Comparison of ENCODE assay signal across 19 cellular contexts in genomic region chr22:46640293-46640692, GRCh38.
"Had no signal": no experiment of that assay in that cellular context is flagged by ENCODE, and none has a peak within 500 bp of the region (broad histone marks: within the 10 kb centered on the region; RNA-seq: fewer than 3 reads in every experiment).

No MANE protein-coding gene starts in this region.

- H3K27ac Mint-ChIP-seq: activated CD4-positive, alpha-beta memory T cell treated with anti-CD3 and anti-CD28 coated beads for 36 hours; activated naive CD4-positive, alpha-beta T cell treated with anti-CD3 and anti-CD28 coated beads, Interleukin-2, amount 10 ng/mL, durations not matched to agents 7 days and 5 days; stimulated activated naive B cell treated with anti-CD40 and anti-IgM and Interleukin-4, amounts not matched to agents 10 μg/mL and 1 μg/mL and 100 μg/mL, for 72 hours; T-helper 17 cell; type B pancreatic cell had no signal

- H3K36me3 ChIP-seq: cardiac muscle cell, sigmoid colon, thoracic aorta had no signal

- H3K27me3 Mint-ChIP-seq: activated CD4-positive, alpha-beta memory T cell treated with anti-CD3 and anti-CD28 coated beads for 36 hours; activated naive CD4-positive, alpha-beta T cell treated with anti-CD3 and anti-CD28 coated beads, Interleukin-2, amount 10 ng/mL, durations not matched to agents 7 days and 5 days; stimulated activated naive B cell treated with anti-CD40 and anti-IgM and Interleukin-4, amounts not matched to agents 10 μg/mL and 1 μg/mL and 100 μg/mL, for 72 hours; T-helper 17 cell; type B pancreatic cell had no signal

- ATAC-seq: left lung; stimulated activated naive B cell treated with anti-CD40 and anti-IgM and Interleukin-4, amounts not matched to agents 10 μg/mL and 1 μg/mL and 100 μg/mL, for 72 hours; T-helper 17 cell had no signal

- H3K36me3 Mint-ChIP-seq: activated CD4-positive, alpha-beta memory T cell treated with anti-CD3 and anti-CD28 coated beads for 36 hours had no signal

- H3K4me3 Mint-ChIP-seq: activated CD4-positive, alpha-beta memory T cell treated with anti-CD3 and anti-CD28 coated beads for 36 hours; activated naive CD4-positive, alpha-beta T cell treated with anti-CD3 and anti-CD28 coated beads, Interleukin-2, amount 10 ng/mL, durations not matched to agents 7 days and 5 days; immature natural killer cell; stimulated activated naive B cell treated with anti-CD40 and anti-IgM and Interleukin-4, amounts not matched to agents 10 μg/mL and 1 μg/mL and 100 μg/mL, for 72 hours; T-helper 17 cell; type B pancreatic cell had no signal

- H3K4me2 ChIP-seq: smooth muscle cell had no signal

- FAIRE-seq: endometrium had no signal

- DNase-seq: activated CD4-positive, alpha-beta memory T cell treated with anti-CD3 and anti-CD28 coated beads for 36 hours; activated CD4-positive, alpha-beta T cell treated with anti-CD3 and anti-CD28 coated beads for 48 hours; activated effector memory CD4-positive, alpha-beta T cell treated with anti-CD3 and anti-CD28 coated beads, Interleukin-2, amount 50 U/mL, for 16 hours; activated naive CD4-positive, alpha-beta T cell treated with anti-CD3 and anti-CD28 coated beads, Interleukin-2, amount 10 ng/mL, durations not matched to agents 7 days and 5 days; amygdala; immature natural killer cell; midbrain; posterior cingulate gyrus; sigmoid colon; stimulated activated CD4-positive, alpha-beta T cell treated with anti-CD3 and anti-CD28 coated beads, Interleukin-15, amount 100 ng/mL, for 24 hours; stimulated activated naive B cell treated with anti-CD40 and anti-IgM and Interleukin-4, amounts not matched to agents 10 μg/mL and 1 μg/mL and 100 μg/mL, for 72 hours; SW 1271; T-helper 17 cell had no signal

- H3K4me3 ChIP-seq: cardiac muscle cell, left lung, sigmoid colon, smooth muscle cell, thoracic aorta had no signal

- H3K27ac ChIP-seq: cardiac muscle cell, left lung, thoracic aorta had no signal

- H3K9me3 Mint-ChIP-seq: activated CD4-positive, alpha-beta memory T cell treated with anti-CD3 and anti-CD28 coated beads for 36 hours; immature natural killer cell had no signal

- H3K9me3 ChIP-seq: left lung, sigmoid colon, thoracic aorta had no signal

- H3K27me3 ChIP-seq: cardiac muscle cell, left lung, sigmoid colon had no signal

- H3K4me1 ChIP-seq: left lung had no signal
